In the genomic region with DNA sequence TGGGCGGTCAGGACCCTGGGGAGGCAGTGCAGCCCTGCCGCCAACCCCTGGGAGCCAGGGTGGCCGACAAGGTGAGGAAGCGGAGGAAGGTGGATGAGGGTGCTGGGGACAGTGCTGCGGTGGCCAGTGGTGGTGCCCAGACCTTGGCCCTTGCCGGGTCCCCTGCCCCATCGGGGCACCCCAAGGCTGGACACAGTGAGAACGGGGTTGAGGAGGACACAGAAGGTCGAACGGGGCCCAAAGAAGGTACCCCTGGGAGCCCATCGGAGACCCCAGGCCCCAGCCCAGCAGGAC, we compare ENCODE assay signal across 1 cellular context.
TF ChIP-seq lines count a peak whose summit lies in the region.

No MANE protein-coding gene starts in this region.

TF ChIP-seq in GM12878, 131 proteins besides CTCF, POLR2A, EP300 and RAD21:
- TF ChIP-seq, protein P1, sequence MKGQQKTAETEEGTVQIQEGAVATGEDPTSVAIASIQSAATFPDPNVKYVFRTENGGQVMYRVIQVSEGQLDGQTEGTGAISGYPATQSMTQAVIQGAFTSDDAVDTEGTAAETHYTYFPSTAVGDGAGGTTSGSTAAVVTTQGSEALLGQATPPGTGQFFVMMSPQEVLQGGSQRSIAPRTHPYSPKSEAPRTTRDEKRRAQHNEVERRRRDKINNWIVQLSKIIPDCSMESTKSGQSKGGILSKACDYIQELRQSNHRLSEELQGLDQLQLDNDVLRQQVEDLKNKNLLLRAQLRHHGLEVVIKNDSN (IDR thresholded peaks at IDR 0.05; ENCODE audit: borderline replicate concordance, extremely low read length, insufficient read depth, low read depth, low read length): no peak
- TF ChIP-seq, protein P2, sequence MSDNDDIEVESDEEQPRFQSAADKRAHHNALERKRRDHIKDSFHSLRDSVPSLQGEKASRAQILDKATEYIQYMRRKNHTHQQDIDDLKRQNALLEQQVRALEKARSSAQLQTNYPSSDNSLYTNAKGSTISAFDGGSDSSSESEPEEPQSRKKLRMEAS (IDR thresholded peaks at IDR 0.05; ENCODE audit: low read depth, low read length): no peak
- no peak for TF ChIP-seq HDAC2 (IDR thresholded peaks at IDR 0.05)
- no peak for TF ChIP-seq RB1 (IDR thresholded peaks at IDR 0.05; ENCODE audit: borderline replicate concordance)
- no peak for TF ChIP-seq CHD2 (IDR thresholded peaks at IDR 0.05; ENCODE audit: borderline replicate concordance, low read depth, low read length)
TF ChIP-seq in GM12878: peak in this region for 0.
